ENCODE assay signal across 17 cellular contexts in the genomic region with DNA sequence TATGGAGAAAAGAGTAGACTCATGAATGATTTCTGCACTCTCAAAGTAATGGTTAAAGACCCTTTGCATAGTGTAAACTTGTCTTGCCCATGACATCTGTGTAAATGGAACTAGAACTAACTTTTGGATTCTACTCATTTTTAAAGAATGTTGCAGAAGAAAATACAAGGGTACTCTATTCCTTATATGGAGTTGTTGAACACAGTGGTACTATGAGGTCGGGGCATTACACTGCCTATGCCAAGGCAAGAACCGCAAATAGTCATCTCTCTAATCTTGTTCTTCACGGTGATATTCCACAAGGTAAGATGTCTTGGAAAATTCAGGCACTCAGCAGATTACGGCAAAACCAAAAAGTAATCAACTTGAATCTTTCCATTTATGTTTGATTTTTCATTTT. TPM values are rescaled to one million over a fixed set of nuclear protein-coding genes. Genes with fewer than 3 reads are reported as not detected.
DNase-seq lines count a peak whose midpoint lies in the region; ATAC-seq, FAIRE-seq and TF ChIP-seq lines count a peak whose summit lies in the region.
"Had no signal": no experiment of that assay in that cellular context is flagged by ENCODE, and none has a peak within 500 bp of the region (broad histone marks: within the 10 kb centered on the region; RNA-seq: fewer than 3 reads in every experiment).

No MANE protein-coding gene starts in this region.

- CTCF ChIA-PET in HEK293T (lab: Yijun Ruan, JAX) = no interaction called here

- H3K4me3 ChIP-seq in SU-DHL-6 (ENCODE audit: insufficient read depth, low read length, poor library complexity, severe bottlenecking) (no peak overlapping the region), fibroblast of lung (replicated peaks in 1 of 4; ENCODE audit: control extremely low read depth in 1 of 4, insufficient read depth in 1 of 4, low read depth in 3 of 4, low read length in 4 of 4) (no peak overlapping the region), MM.1S (ENCODE audit: low read length) (no peak overlapping the region)

- no peaks in the 10 kb centered on the region for H3K9me3 Mint-ChIP-seq in stimulated activated naive CD8-positive, alpha-beta T cell treated with anti-CD3 and anti-CD28 coated beads, Interleukin-15, amount 100 ng/mL, for 72 hours
- H3K9me3 Mint-ChIP-seq: activated CD8-positive, alpha-beta T cell treated with anti-CD3 and anti-CD28 coated beads for 36 hours; activated T-cell treated with anti-CD3 and anti-CD28 coated beads, Interleukin-2, amount 50 U/mL, for 4 hours; central memory CD8-positive, alpha-beta T cell had no signal

- POLR2A ChIA-PET in HEK293T (lab: Yijun Ruan, JAX) = no interaction called here

- peak overlapping the region; percentile 8 for H3K4me2 ChIP-seq in SU-DHL-6 (ENCODE audit: low read depth, low read length, poor library complexity, severe bottlenecking)
- H3K4me2 ChIP-seq in fibroblast of lung (ENCODE audit: extremely low read depth, insufficient read depth, low read length) = no peak overlapping the region
- H3K4me2 ChIP-seq in MM.1S (ENCODE audit: low read depth, low read length) = no peak overlapping the region

- no peak overlapping the region for H3K4me3 Mint-ChIP-seq in stimulated activated naive CD8-positive, alpha-beta T cell treated with anti-CD3 and anti-CD28 coated beads, Interleukin-15, amount 100 ng/mL, for 72 hours
- H3K4me3 Mint-ChIP-seq: activated CD8-positive, alpha-beta T cell treated with anti-CD3 and anti-CD28 coated beads for 36 hours; activated T-cell treated with anti-CD3 and anti-CD28 coated beads, Interleukin-2, amount 50 U/mL, for 4 hours; central memory CD8-positive, alpha-beta T cell had no signal

- H3K36me3 ChIP-seq in SU-DHL-6 (ENCODE audit: low read length) = peaks cover 32% of the 10 kb centered on the region
- H3K36me3 ChIP-seq in fibroblast of lung (ENCODE audit: control insufficient read depth, insufficient read depth, low read length) = peaks cover 12% of the 10 kb centered on the region
- H3K36me3 ChIP-seq in MM.1S (replicated peaks; ENCODE audit: insufficient read depth, low read length) = peaks cover 14% of the 10 kb centered on the region

- no peaks in the 10 kb centered on the region for H3K9me2 ChIP-seq in SU-DHL-6 (replicated peaks; ENCODE audit: insufficient read depth, low read length)
- no peaks in the 10 kb centered on the region for H3K9me2 ChIP-seq in MM.1S (replicated peaks; ENCODE audit: insufficient read depth, low read length)

- H3K4me1 Mint-ChIP-seq in stimulated activated naive CD8-positive, alpha-beta T cell treated with anti-CD3 and anti-CD28 coated beads, Interleukin-15, amount 100 ng/mL, for 72 hours = no peaks in the 10 kb centered on the region
- H3K4me1 Mint-ChIP-seq: central memory CD8-positive, alpha-beta T cell had no signal

- H3K27me3 ChIP-seq in SU-DHL-6 (ENCODE audit: low read length) (no peaks in the 10 kb centered on the region), fibroblast of lung (ENCODE audit: control insufficient read depth, insufficient read depth, low read length) (no peaks in the 10 kb centered on the region), MM.1S (replicated peaks; ENCODE audit: insufficient read depth, low read length) (no peaks in the 10 kb centered on the region)

- H3K9ac ChIP-seq in SU-DHL-6 (ENCODE audit: low read length) = no peak overlapping the region
- no peak overlapping the region for H3K9ac ChIP-seq in fibroblast of lung (ENCODE audit: insufficient read depth, low read length)
- no peak overlapping the region for H3K9ac ChIP-seq in MM.1S (ENCODE audit: low read length)

- no peaks in the 10 kb centered on the region for H3K27me3 Mint-ChIP-seq in stimulated activated naive CD8-positive, alpha-beta T cell treated with anti-CD3 and anti-CD28 coated beads, Interleukin-15, amount 100 ng/mL, for 72 hours
- H3K27me3 Mint-ChIP-seq: activated CD8-positive, alpha-beta T cell treated with anti-CD3 and anti-CD28 coated beads for 36 hours; central memory CD8-positive, alpha-beta T cell had no signal

- no peak for DNase-seq in stimulated activated naive CD8-positive, alpha-beta T cell treated with anti-CD3 and anti-CD28 coated beads, Interleukin-15, Interleukin-2, amounts not matched to agents 100 U/mL and 50 U/mL, for 24 hours
- no peak for DNase-seq in stimulated activated naive CD8-positive, alpha-beta T cell treated with anti-CD3 and anti-CD28 coated beads, Interleukin-15, amount 100 ng/mL, for 72 hours
- DNase-seq in fibroblast of lung (ENCODE audit: low read depth in 2 of 2) (peak; percentile 39 to 77), MM.1S (no peak), HEK293T (ENCODE audit: extremely low spot score) (no peak), frontal cortex (ENCODE audit: low spot score in 2 of 2) (no peak)
- DNase-seq: activated CD8-positive, alpha-beta T cell treated with anti-CD3 and anti-CD28 coated beads for 36 hours; activated T-cell treated with anti-CD3 and anti-CD28 coated beads, Interleukin-2, amount 50 U/mL, for 4 hours; GDM1; left colon; NCI-H1092 treated with DMSO at 0.1 percent for 48 hours; stimulated activated CD4-positive, alpha-beta T cell treated with anti-CD3 and anti-CD28 coated beads, Interleukin-1b, Interleukin-23, amount 100 ng/mL, for 48 hours had no signal

- no peaks in the 10 kb centered on the region for H3K79me2 ChIP-seq in SU-DHL-6 (ENCODE audit: insufficient read depth, low read length)
- no peaks in the 10 kb centered on the region for H3K79me2 ChIP-seq in fibroblast of lung (ENCODE audit: control insufficient read depth, insufficient read depth, low read length)
- H3K79me2 ChIP-seq in MM.1S (ENCODE audit: low read length) = peaks cover 14% of the 10 kb centered on the region

- peaks cover 39% of the 10 kb centered on the region for H3F3A ChIP-seq in SU-DHL-6 (ENCODE audit: insufficient read depth)
- peaks cover 13% of the 10 kb centered on the region for H3F3A ChIP-seq in MM.1S (ENCODE audit: insufficient read depth, low read length)

- peak; percentile 20 for ATAC-seq in stimulated activated naive CD8-positive, alpha-beta T cell treated with anti-CD3 and anti-CD28 coated beads, Interleukin-15, Interleukin-2, amounts not matched to agents 100 U/mL and 50 U/mL, for 24 hours
- ATAC-seq in stimulated activated naive CD8-positive, alpha-beta T cell treated with anti-CD3 and anti-CD28 coated beads, Interleukin-15, amount 100 ng/mL, for 72 hours = no peak
- ATAC-seq in GM21723 (IDR thresholded peaks at IDR 0.05; ENCODE audit: unreplicated experiment) = no peak
- ATAC-seq: activated CD8-positive, alpha-beta T cell treated with anti-CD3 and anti-CD28 coated beads for 36 hours; activated T-cell treated with anti-CD3 and anti-CD28 coated beads, Interleukin-2, amount 50 U/mL, for 4 hours; left colon; sciatic nerve had no signal

- no peak for TF ChIP-seq CTCF in SU-DHL-6 (IDR thresholded peaks at IDR 0.05; ENCODE audit: insufficient read depth, low read length, poor library complexity, severe bottlenecking)
- no peak for TF ChIP-seq CTCF in fibroblast of lung (conservative IDR thresholded peaks at IDR 0.05 in 1 of 2, IDR thresholded peaks at IDR 0.05 in 1 of 2; ENCODE audit: low read depth in 1 of 2, low read length in 2 of 2)
- TF ChIP-seq CTCF in MM.1S (IDR thresholded peaks at IDR 0.05; ENCODE audit: low read length) = no peak

- no peaks in the 10 kb centered on the region for H3K4me1 ChIP-seq in fibroblast of lung (ENCODE audit: control insufficient read depth, extremely low read depth, insufficient read depth, low read length)
- H3K4me1 ChIP-seq in MM.1S (ENCODE audit: low read length) = no peaks in the 10 kb centered on the region

- no peak overlapping the region for H2AFZ ChIP-seq in SU-DHL-6 (ENCODE audit: low read depth, low read length, severe bottlenecking)
- H2AFZ ChIP-seq in fibroblast of lung (ENCODE audit: low read length) = no peak overlapping the region
- no peak overlapping the region for H2AFZ ChIP-seq in MM.1S (ENCODE audit: low read length)

- no peaks in the 10 kb centered on the region for H4K20me1 ChIP-seq in SU-DHL-6 (ENCODE audit: low read depth, low read length)
- H4K20me1 ChIP-seq in fibroblast of lung (ENCODE audit: control insufficient read depth, extremely low read depth, insufficient read depth, low read length) = no peaks in the 10 kb centered on the region
- peaks cover 9% of the 10 kb centered on the region; the same call in 1 of the 2 replicates for H4K20me1 ChIP-seq in MM.1S (ENCODE audit: insufficient read depth, low read length)

- H3K27ac ChIP-seq in SU-DHL-6 (ENCODE audit: low read depth, low read length) (peak overlapping the region; percentile 32), fibroblast of lung (ENCODE audit: insufficient read depth, low read length) (no peak overlapping the region), MM.1S (ENCODE audit: low read length) (no peak overlapping the region)

- H3K27ac Mint-ChIP-seq in stimulated activated naive CD8-positive, alpha-beta T cell treated with anti-CD3 and anti-CD28 coated beads, Interleukin-15, amount 100 ng/mL, for 72 hours = no peak overlapping the region
- H3K27ac Mint-ChIP-seq: activated CD8-positive, alpha-beta T cell treated with anti-CD3 and anti-CD28 coated beads for 36 hours had no signal

- H3K9me3 ChIP-seq in SU-DHL-6 (ENCODE audit: insufficient read depth, low read length) (no peaks in the 10 kb centered on the region), fibroblast of lung (ENCODE audit: control insufficient read depth, insufficient read depth, low read depth, low read length) (no peaks in the 10 kb centered on the region), MM.1S (replicated peaks; ENCODE audit: insufficient read depth, low read length) (no peaks in the 10 kb centered on the region)

- no peak for FAIRE-seq in frontal cortex (lab: Jason Lieb, UNC)
- FAIRE-seq: endometrium had no signal

TF ChIP-seq in HEK293T, 16 proteins besides CTCF, POLR2A, EP300 and RAD21 (continues in another document):
- no peak for TF ChIP-seq ELF4 (IDR thresholded peaks at IDR 0.05)
- no peak for TF ChIP-seq SUZ12 (IDR thresholded peaks at IDR 0.05)
- no peak for TF ChIP-seq L3MBTL2 (conservative IDR thresholded peaks at IDR 0.05)
- no peak for TF ChIP-seq LEF1 (IDR thresholded peaks at IDR 0.05; ENCODE audit: borderline replicate concordance)
- no peak for TF ChIP-seq SP1 (IDR thresholded peaks at IDR 0.05)
- TF ChIP-seq BHLHE40 (IDR thresholded peaks at IDR 0.05; ENCODE audit: borderline replicate concordance) = no peak
- no peak for TF ChIP-seq HDGF (IDR thresholded peaks at IDR 0.05; ENCODE audit: borderline replicate concordance)

RNA-seq across cellular contexts. Expression of gene CCT8, which starts 19.8 kb away (rescaled TPM):
- total RNA-seq in fibroblast of lung (207 and 230 TPM in 2 replicates), frontal cortex (262 TPM)
- 209 and 286 TPM in 2 replicates for polyA plus RNA-seq in fibroblast of lung
- 156 and 217 TPM in 2 replicates for polyA plus RNA-seq in fibroblast of lung (2012)
- polyA minus RNA-seq in fibroblast of lung (ENCODE audit: low replicate concordance) = 16.7 and 17.4 TPM in 2 replicates

RNA-seq across cellular contexts. Expression of gene USP16, which starts 29.2 kb away (rescaled TPM):
- total RNA-seq in fibroblast of lung = 32.2 and 32.6 TPM in 2 replicates
- polyA plus RNA-seq in fibroblast of lung = 28.6 and 34.4 TPM in 2 replicates
- polyA plus RNA-seq in fibroblast of lung (2012) = 29.1 and 32.1 TPM in 2 replicates
- 1.9 TPM in 1 of 2 replicates, not detected in the other for polyA minus RNA-seq in fibroblast of lung (ENCODE audit: low replicate concordance)
- 34.6 TPM for total RNA-seq in frontal cortex

RNA-seq across cellular contexts. Expression of gene RWDD2B, which starts 34.5 kb away (rescaled TPM):
- 15.2 and 17.2 TPM in 2 replicates for total RNA-seq in fibroblast of lung
- 26.5 and 31.1 TPM in 2 replicates for polyA plus RNA-seq in fibroblast of lung
- polyA plus RNA-seq in fibroblast of lung (2012) = 21.7 and 27.1 TPM in 2 replicates
- polyA minus RNA-seq in fibroblast of lung (ENCODE audit: low replicate concordance) = 3.5 and 5.6 TPM in 2 replicates
- 7.7 TPM for total RNA-seq in frontal cortex

Comparison
In these comparisons a context has a peak if more than half of its experiments do, and no peak if none do; other contexts are left out.
1. DNase-seq: peak in fibroblast of lung (2 of 2); none in stimulated activated naive CD8-positive, alpha-beta T cell treated with anti-CD3 and anti-CD28 coated beads, Interleukin-15, Interleukin-2, amounts not matched to agents 100 U/mL and 50 U/mL, for 24 hours (single experiment), stimulated activated naive CD8-positive, alpha-beta T cell treated with anti-CD3 and anti-CD28 coated beads, Interleukin-15, amount 100 ng/mL, for 72 hours (0 of 2), MM.1S (single experiment), HEK293T (single experiment) and frontal cortex (0 of 2).